In the genomic region with DNA sequence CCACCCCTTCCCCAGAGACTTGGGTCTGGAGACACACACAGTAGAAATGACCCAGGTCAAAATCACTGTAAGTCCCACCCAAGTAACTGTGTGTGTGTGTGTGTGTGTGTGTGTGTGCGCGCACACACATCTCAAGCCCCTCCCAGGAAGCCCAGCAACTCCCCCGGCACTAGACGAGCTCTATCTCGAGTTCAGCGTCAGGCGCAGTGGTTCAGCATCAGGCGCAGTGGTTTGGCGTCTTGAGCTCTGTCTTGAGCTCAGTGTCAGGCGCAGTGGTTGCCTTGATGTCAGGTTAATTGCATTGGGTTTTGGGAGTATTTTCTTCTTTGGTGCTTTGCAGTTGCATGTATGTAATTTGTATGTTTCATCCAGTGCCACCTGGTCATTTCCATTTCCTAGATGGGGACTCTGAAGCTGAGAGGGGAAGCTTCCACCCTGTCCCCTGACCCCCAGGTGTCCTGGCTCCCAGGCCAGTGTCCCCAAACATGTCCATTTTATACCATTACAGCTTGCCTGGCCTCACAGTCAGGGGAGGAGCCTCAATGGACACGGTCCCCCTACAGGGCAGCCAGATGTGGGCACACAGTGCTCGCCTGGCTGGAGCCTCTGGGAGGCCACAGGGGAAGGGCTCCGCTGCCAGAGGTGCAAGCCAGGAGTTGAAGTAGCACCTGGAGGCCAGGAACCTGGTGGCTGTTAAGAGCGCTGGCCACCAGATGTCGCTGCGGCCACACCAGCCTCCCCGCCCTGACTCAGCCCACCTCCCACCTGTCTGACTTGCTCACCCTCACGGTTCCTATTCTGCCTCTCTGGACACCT, we compare ENCODE assay signal across 8 cellular contexts.
A peak's percentile ranks its signal among the peaks of the same experiment; 100 is the strongest.
DNase-seq lines count a peak whose midpoint lies in the region; ATAC-seq, FAIRE-seq and TF ChIP-seq lines count a peak whose summit lies in the region.

No MANE protein-coding gene starts in this region.

- intact Hi-C loops in kidney (cut with DNase I) = no loop called here

- H3K4me3 ChIP-seq in LNCaP clone FGC (ENCODE audit: low read depth, low read length) (no peak overlapping the region), SU-DHL-6 (ENCODE audit: insufficient read depth, low read length, poor library complexity, severe bottlenecking) (no peak overlapping the region), kidney (ENCODE audit: low read length in 2 of 2) (no peak overlapping the region)

- no peak overlapping the region for H3K27ac ChIP-seq in SU-DHL-6 (ENCODE audit: low read depth, low read length)
- no peak overlapping the region for H3K27ac ChIP-seq in kidney (ENCODE audit: low read depth in 2 of 2, low read length in 2 of 2)

- H3K9ac ChIP-seq in SU-DHL-6 (ENCODE audit: low read length) = no peak overlapping the region
- H3K9ac ChIP-seq in kidney (ENCODE audit: low read length in 2 of 2) = no peak overlapping the region

- no peaks in the 10 kb centered on the region for H3K9me3 ChIP-seq in SU-DHL-6 (ENCODE audit: insufficient read depth, low read length)
- no peaks in the 10 kb centered on the region for H3K9me3 ChIP-seq in kidney (ENCODE audit: control insufficient read depth in 1 of 2, low read length in 2 of 2)

- H3K79me2 ChIP-seq in SU-DHL-6 (ENCODE audit: insufficient read depth, low read length) = no peaks in the 10 kb centered on the region

- H3K9me2 ChIP-seq in SU-DHL-6 (replicated peaks; ENCODE audit: insufficient read depth, low read length) = no peaks in the 10 kb centered on the region

- no peak for ATAC-seq in HG02885 (IDR thresholded peaks at IDR 0.05; ENCODE audit: poor library complexity, unreplicated experiment)

- H3K27me3 ChIP-seq in SU-DHL-6 (ENCODE audit: low read length) = no peaks in the 10 kb centered on the region

- peak; percentile 57 for DNase-seq in ELR (ENCODE audit: low read depth)
- DNase-seq in LNCaP clone FGC (ENCODE audit: low read depth) = no peak
- peak; percentile 29 for DNase-seq in activated naive CD8-positive, alpha-beta T cell treated with anti-CD3 and anti-CD28 coated beads, Interleukin-2, amount 50 U/mL, for 16 hours (ENCODE audit: low read depth, low spot score)
- DNase-seq in kidney = peak; percentile 57
- peak; percentile 56 to 58 for DNase-seq in stimulated activated CD4-positive, alpha-beta T cell treated with anti-CD3 and anti-CD28 coated beads, Interleukin-4, amount 100 ng/mL, for 48 hours (ENCODE audit: low read depth in 2 of 2)
- no peak for DNase-seq in occipital lobe (lab: John Stamatoyannopoulos, UW)

- peaks cover 0 to 5% of the 10 kb centered on the region in 2 donors for H3K4me1 ChIP-seq in kidney (ENCODE audit: control insufficient read depth in 1 of 2, insufficient read depth in 1 of 2, low read depth in 1 of 2, low read length in 2 of 2)

- no peak for FAIRE-seq in kidney (lab: Jason Lieb, UNC)

- no peak overlapping the region for H3K4me2 ChIP-seq in SU-DHL-6 (ENCODE audit: low read depth, low read length, poor library complexity, severe bottlenecking)

- no peaks in the 10 kb centered on the region for H3F3A ChIP-seq in SU-DHL-6 (ENCODE audit: insufficient read depth)

- H3K36me3 ChIP-seq in SU-DHL-6 (ENCODE audit: low read length) (no peaks in the 10 kb centered on the region), kidney (ENCODE audit: control insufficient read depth in 1 of 2, insufficient read depth in 2 of 2, low read length in 2 of 2) (no peaks in the 10 kb centered on the region)

- H2AFZ ChIP-seq in SU-DHL-6 (ENCODE audit: low read depth, low read length, severe bottlenecking) = no peak overlapping the region

- TF ChIP-seq CTCF in LNCaP clone FGC (IDR thresholded peaks at IDR 0.05; ENCODE audit: control insufficient read depth, extremely low read depth, insufficient read depth) = peak; percentile 89
- peak; percentile 62 for TF ChIP-seq CTCF in SU-DHL-6 (IDR thresholded peaks at IDR 0.05; ENCODE audit: insufficient read depth, low read length, poor library complexity, severe bottlenecking)
- TF ChIP-seq CTCF in kidney (IDR thresholded peaks at IDR 0.05; ENCODE audit: borderline replicate concordance, extremely low read depth, insufficient read depth) = peak; percentile 73

- H4K20me1 ChIP-seq in SU-DHL-6 (ENCODE audit: low read depth, low read length) = no peaks in the 10 kb centered on the region

Comparison
In these comparisons a context has a peak if more than half of its experiments do, and no peak if none do; other contexts are left out.
1. DNase-seq: peak in ELR (single experiment), activated naive CD8-positive, alpha-beta T cell treated with anti-CD3 and anti-CD28 coated beads, Interleukin-2, amount 50 U/mL, for 16 hours (single experiment), kidney (single experiment) and stimulated activated CD4-positive, alpha-beta T cell treated with anti-CD3 and anti-CD28 coated beads, Interleukin-4, amount 100 ng/mL, for 48 hours (2 of 2); none in LNCaP clone FGC (single experiment) and occipital lobe (single experiment).
2. Peak in every context shown above with its lines, with median percentiles within 50 percentile points of each other: CTCF ChIP-seq.